9 cellular contexts compared by ENCODE assay signal in the genomic region with DNA sequence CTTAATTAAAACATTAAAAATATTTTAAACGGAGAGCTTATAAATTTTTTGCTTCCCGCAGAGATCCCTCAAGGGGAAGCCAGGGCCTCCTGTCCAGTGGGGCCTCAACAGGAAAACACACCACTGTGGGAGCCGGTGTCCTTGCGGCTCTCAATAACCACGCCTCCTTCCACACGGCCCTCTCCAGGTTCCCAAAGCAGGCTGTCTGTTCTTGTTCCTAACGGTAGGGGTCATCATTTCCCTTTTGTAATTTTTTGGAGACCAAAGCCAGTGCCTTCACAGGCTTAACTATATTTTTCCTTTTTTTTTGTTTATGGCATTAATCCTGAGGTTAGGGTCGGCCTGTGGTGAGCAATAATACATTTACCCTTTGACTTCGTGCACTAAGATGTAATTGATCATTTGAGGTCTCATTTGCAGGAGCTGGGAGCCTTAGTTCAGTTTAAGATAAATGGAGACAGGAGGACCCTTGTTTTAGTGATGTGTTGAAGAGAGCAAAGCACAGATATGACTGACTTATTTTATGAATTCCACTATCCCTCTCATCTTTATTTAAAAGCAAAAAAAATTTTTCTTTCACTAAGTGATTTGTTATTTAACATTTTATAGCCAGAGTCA.
DNase-seq lines count a peak whose midpoint lies in the region; ATAC-seq and TF ChIP-seq lines count a peak whose summit lies in the region.
"Had no signal": no experiment of that assay in that cellular context is flagged by ENCODE, and none has a peak within 500 bp of the region (broad histone marks: within the 10 kb centered on the region; RNA-seq: fewer than 3 reads in every experiment).

No MANE protein-coding gene starts in this region.

- no peaks in the 10 kb centered on the region for H3K4me1 ChIP-seq in upper lobe of right lung

- no peaks in the 10 kb centered on the region for H3K9me3 Mint-ChIP-seq in endothelial cell (ENCODE audit: unreplicated experiment)
- H3K9me3 Mint-ChIP-seq in mesothelial cell of epicardium = no peaks in the 10 kb centered on the region

- ATAC-seq in HG02798 (IDR thresholded peaks at IDR 0.05; ENCODE audit: poor library complexity, unreplicated experiment) (peak; percentile 79), upper lobe of right lung (peak; percentile 93)

- H3K4me3 Mint-ChIP-seq in endothelial cell (ENCODE audit: unreplicated experiment) (no peak overlapping the region), mesothelial cell of epicardium (no peak overlapping the region)

- H3K27me3 ChIP-seq in AG04450 (ENCODE audit: control insufficient read depth, insufficient read depth, low read length) = no peaks in the 10 kb centered on the region
- H3K27me3 ChIP-seq in upper lobe of right lung = no peaks in the 10 kb centered on the region

- CTCF ChIA-PET in AG04450 (lab: Charles Lee) = interaction anchor here (0.6 to 3.6 kb wide), 23 partner anchors 8 to 955 kb away, joined by 3 to 70 read pairs (median 5); no protein-coding TSS in a partner anchor

- intact Hi-C loops in upper lobe of right lung (cut with DNase I) = no loop called here

- H3K36me3 Mint-ChIP-seq in endothelial cell (ENCODE audit: low read depth, unreplicated experiment) (no peaks in the 10 kb centered on the region), mesothelial cell of epicardium (no peaks in the 10 kb centered on the region)

- DNase-seq in AG04450 (ENCODE audit: low read depth, low spot score) (peak; percentile 29), NCI-H146 treated with DMSO at 0.1 percent for 48 hours (lab: John Stamatoyannopoulos, UW; ENCODE audit: unreplicated experiment) (peak; percentile 2), SW480 (ENCODE audit: low spot score) (peak; percentile 74), endothelial cell (ENCODE audit: low spot score) (peak; percentile 65), mesothelial cell of epicardium (ENCODE audit: low spot score in 2 of 2, unreplicated experiment in 2 of 2) (peak; percentile 27 to 58), upper lobe of right lung (no peak)

- H3K27ac Mint-ChIP-seq in endothelial cell (ENCODE audit: unreplicated experiment) (no peak overlapping the region), mesothelial cell of epicardium (no peak overlapping the region)

- H3K9me3 ChIP-seq in AG04450 (ENCODE audit: control insufficient read depth, insufficient read depth, low read length) (no peaks in the 10 kb centered on the region), upper lobe of right lung (no peaks in the 10 kb centered on the region)
- H3K9me3 ChIP-seq: neutrophil had no signal

- H3K27me3 Mint-ChIP-seq in endothelial cell (ENCODE audit: unreplicated experiment) = no peaks in the 10 kb centered on the region
- H3K27me3 Mint-ChIP-seq in mesothelial cell of epicardium (ENCODE audit: low read depth) = peaks cover 46% of the 10 kb centered on the region

- TF ChIP-seq CTCF in AG04450 (IDR thresholded peaks at IDR 0.05; ENCODE audit: low read depth, low read length) (peak; percentile 81), GM12873 (IDR thresholded peaks at IDR 0.05; ENCODE audit: insufficient read depth, low read depth, low read length, missing control alignments) (peak; percentile 76), endothelial cell (IDR thresholded peaks at IDR 0.05; ENCODE audit: unreplicated experiment) (peak; percentile 65), mesothelial cell of epicardium (IDR thresholded peaks at IDR 0.05; ENCODE audit: unreplicated experiment) (peak; percentile 77), upper lobe of right lung (IDR thresholded peaks at IDR 0.05) (peak; percentile 70)

- H3K4me3 ChIP-seq in AG04450 (ENCODE audit: low read depth, low read length) (no peak overlapping the region), upper lobe of right lung (no peak overlapping the region)

- POLR2A ChIA-PET in AG04450 (lab: Yijun Ruan, JAX) = no interaction called here

- H3K27ac ChIP-seq in AG04450 (ENCODE audit: low read depth, low read length) = no peak overlapping the region
- H3K27ac ChIP-seq in upper lobe of right lung = no peak overlapping the region
- H3K27ac ChIP-seq: neutrophil had no signal

- no peaks in the 10 kb centered on the region for H3K36me3 ChIP-seq in upper lobe of right lung
- H3K36me3 ChIP-seq: neutrophil had no signal

- H3K4me1 Mint-ChIP-seq in endothelial cell (ENCODE audit: unreplicated experiment) (peaks cover 8% of the 10 kb centered on the region), mesothelial cell of epicardium (no peaks in the 10 kb centered on the region)
